2 cellular contexts compared by ENCODE assay signal in the genomic region with DNA sequence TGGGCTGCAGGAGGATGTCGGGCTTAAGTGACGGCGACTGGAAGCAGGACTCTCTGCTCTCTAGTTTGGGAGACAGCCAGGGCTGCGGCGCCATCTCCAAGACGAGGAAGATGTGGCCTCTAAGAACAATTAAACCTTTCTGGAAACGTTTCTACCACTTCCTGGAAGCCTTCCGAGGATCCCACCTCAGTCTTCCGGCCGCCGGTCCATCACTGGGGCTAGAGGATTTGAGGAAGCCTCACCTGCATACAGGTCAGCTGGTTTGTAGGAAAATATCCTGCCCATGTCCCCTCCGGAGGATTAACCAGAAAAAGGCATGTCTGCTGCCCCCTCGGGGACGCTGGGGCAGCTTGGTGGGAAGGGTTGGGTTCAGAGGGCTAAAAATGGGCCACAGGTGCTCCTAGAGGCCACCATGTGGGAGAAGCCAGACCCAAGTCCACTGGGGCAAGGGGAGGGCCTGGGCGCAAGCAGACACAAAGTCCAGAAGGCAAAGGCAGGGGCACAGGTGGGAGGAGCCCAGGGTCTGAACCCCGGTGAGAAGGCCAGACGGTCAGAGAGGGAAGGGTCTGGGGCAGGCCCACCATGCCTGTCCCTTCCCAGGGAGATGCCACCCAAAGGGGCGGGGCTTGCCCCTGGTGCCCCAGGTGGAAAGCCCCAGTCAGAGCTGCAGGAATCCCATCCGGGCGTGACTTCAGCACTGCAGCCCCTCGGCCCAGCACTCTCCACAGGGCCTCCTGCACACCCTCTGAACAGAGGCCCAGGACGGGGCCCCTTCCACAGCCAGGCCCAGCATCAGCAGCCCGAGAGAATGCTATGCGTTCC.
A peak's percentile ranks its signal among the peaks of the same experiment; 100 is the strongest.
TF ChIP-seq lines count a peak whose summit lies in the region.

No MANE protein-coding gene starts in this region.

TF ChIP-seq in GM23338, 12 proteins besides CTCF, POLR2A, EP300 and RAD21 (continued from another document):
- TF ChIP-seq, protein P1, sequence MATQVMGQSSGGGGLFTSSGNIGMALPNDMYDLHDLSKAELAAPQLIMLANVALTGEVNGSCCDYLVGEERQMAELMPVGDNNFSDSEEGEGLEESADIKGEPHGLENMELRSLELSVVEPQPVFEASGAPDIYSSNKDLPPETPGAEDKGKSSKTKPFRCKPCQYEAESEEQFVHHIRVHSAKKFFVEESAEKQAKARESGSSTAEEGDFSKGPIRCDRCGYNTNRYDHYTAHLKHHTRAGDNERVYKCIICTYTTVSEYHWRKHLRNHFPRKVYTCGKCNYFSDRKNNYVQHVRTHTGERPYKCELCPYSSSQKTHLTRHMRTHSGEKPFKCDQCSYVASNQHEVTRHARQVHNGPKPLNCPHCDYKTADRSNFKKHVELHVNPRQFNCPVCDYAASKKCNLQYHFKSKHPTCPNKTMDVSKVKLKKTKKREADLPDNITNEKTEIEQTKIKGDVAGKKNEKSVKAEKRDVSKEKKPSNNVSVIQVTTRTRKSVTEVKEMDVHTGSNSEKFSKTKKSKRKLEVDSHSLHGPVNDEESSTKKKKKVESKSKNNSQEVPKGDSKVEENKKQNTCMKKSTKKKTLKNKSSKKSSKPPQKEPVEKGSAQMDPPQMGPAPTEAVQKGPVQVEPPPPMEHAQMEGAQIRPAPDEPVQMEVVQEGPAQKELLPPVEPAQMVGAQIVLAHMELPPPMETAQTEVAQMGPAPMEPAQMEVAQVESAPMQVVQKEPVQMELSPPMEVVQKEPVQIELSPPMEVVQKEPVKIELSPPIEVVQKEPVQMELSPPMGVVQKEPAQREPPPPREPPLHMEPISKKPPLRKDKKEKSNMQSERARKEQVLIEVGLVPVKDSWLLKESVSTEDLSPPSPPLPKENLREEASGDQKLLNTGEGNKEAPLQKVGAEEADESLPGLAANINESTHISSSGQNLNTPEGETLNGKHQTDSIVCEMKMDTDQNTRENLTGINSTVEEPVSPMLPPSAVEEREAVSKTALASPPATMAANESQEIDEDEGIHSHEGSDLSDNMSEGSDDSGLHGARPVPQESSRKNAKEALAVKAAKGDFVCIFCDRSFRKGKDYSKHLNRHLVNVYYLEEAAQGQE (IDR thresholded peaks at IDR 0.05; ENCODE audit: unreplicated experiment), result no peak

TF ChIP-seq in HepG2, 621 proteins besides CTCF, POLR2A, EP300 and RAD21 (continued from another document and continues in another):
- TF ChIP-seq, protein P2, sequence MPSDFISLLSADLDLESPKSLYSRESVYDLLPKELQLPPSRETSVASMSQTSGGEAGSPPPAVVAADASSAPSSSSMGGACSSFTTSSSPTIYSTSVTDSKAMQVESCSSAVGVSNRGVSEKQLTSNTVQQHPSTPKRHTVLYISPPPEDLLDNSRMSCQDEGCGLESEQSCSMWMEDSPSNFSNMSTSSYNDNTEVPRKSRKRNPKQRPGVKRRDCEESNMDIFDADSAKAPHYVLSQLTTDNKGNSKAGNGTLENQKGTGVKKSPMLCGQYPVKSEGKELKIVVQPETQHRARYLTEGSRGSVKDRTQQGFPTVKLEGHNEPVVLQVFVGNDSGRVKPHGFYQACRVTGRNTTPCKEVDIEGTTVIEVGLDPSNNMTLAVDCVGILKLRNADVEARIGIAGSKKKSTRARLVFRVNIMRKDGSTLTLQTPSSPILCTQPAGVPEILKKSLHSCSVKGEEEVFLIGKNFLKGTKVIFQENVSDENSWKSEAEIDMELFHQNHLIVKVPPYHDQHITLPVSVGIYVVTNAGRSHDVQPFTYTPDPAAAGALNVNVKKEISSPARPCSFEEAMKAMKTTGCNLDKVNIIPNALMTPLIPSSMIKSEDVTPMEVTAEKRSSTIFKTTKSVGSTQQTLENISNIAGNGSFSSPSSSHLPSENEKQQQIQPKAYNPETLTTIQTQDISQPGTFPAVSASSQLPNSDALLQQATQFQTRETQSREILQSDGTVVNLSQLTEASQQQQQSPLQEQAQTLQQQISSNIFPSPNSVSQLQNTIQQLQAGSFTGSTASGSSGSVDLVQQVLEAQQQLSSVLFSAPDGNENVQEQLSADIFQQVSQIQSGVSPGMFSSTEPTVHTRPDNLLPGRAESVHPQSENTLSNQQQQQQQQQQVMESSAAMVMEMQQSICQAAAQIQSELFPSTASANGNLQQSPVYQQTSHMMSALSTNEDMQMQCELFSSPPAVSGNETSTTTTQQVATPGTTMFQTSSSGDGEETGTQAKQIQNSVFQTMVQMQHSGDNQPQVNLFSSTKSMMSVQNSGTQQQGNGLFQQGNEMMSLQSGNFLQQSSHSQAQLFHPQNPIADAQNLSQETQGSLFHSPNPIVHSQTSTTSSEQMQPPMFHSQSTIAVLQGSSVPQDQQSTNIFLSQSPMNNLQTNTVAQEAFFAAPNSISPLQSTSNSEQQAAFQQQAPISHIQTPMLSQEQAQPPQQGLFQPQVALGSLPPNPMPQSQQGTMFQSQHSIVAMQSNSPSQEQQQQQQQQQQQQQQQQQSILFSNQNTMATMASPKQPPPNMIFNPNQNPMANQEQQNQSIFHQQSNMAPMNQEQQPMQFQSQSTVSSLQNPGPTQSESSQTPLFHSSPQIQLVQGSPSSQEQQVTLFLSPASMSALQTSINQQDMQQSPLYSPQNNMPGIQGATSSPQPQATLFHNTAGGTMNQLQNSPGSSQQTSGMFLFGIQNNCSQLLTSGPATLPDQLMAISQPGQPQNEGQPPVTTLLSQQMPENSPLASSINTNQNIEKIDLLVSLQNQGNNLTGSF (CRISPR knock-in tag; IDR thresholded peaks at IDR 0.05), result no peak
- peak; percentile 74 for TF ChIP-seq GATAD2A (CRISPR knock-in tag; IDR thresholded peaks at IDR 0.05)
- TF ChIP-seq NCOR1 (IDR thresholded peaks at IDR 0.05; ENCODE audit: borderline replicate concordance, low read length), result peak; percentile 94
- TF ChIP-seq, protein P3, sequence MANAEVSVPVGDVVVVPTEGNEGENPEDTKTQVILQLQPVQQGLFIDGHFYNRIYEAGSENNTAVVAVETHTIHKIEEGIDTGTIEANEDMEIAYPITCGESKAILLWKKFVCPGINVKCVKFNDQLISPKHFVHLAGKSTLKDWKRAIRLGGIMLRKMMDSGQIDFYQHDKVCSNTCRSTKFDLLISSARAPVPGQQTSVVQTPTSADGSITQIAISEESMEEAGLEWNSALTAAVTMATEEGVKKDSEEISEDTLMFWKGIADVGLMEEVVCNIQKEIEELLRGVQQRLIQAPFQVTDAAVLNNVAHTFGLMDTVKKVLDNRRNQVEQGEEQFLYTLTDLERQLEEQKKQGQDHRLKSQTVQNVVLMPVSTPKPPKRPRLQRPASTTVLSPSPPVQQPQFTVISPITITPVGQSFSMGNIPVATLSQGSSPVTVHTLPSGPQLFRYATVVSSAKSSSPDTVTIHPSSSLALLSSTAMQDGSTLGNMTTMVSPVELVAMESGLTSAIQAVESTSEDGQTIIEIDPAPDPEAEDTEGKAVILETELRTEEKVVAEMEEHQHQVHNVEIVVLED (CRISPR knock-in tag; IDR thresholded peaks at IDR 0.05; ENCODE audit: borderline replicate concordance), result peak; percentile 28; the same call in 1 of the 2 replicates
- peak; percentile 26; the same call in 1 of the 2 replicates for TF ChIP-seq CREM (IDR thresholded peaks at IDR 0.05)
- no peak for TF ChIP-seq CREM (CRISPR knock-in tag; IDR thresholded peaks at IDR 0.05)
- TF ChIP-seq ZNF329 (CRISPR knock-in tag; IDR thresholded peaks at IDR 0.05; ENCODE audit: low read depth), result no peak
- TF ChIP-seq, protein P4, sequence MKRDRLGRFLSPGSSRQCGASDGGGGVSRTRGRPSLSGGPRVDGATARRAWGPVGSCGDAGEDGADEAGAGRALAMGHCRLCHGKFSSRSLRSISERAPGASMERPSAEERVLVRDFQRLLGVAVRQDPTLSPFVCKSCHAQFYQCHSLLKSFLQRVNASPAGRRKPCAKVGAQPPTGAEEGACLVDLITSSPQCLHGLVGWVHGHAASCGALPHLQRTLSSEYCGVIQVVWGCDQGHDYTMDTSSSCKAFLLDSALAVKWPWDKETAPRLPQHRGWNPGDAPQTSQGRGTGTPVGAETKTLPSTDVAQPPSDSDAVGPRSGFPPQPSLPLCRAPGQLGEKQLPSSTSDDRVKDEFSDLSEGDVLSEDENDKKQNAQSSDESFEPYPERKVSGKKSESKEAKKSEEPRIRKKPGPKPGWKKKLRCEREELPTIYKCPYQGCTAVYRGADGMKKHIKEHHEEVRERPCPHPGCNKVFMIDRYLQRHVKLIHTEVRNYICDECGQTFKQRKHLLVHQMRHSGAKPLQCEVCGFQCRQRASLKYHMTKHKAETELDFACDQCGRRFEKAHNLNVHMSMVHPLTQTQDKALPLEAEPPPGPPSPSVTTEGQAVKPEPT (CRISPR knock-in tag; IDR thresholded peaks at IDR 0.05; ENCODE audit: low read depth), result no peak
- TF ChIP-seq, protein P5, sequence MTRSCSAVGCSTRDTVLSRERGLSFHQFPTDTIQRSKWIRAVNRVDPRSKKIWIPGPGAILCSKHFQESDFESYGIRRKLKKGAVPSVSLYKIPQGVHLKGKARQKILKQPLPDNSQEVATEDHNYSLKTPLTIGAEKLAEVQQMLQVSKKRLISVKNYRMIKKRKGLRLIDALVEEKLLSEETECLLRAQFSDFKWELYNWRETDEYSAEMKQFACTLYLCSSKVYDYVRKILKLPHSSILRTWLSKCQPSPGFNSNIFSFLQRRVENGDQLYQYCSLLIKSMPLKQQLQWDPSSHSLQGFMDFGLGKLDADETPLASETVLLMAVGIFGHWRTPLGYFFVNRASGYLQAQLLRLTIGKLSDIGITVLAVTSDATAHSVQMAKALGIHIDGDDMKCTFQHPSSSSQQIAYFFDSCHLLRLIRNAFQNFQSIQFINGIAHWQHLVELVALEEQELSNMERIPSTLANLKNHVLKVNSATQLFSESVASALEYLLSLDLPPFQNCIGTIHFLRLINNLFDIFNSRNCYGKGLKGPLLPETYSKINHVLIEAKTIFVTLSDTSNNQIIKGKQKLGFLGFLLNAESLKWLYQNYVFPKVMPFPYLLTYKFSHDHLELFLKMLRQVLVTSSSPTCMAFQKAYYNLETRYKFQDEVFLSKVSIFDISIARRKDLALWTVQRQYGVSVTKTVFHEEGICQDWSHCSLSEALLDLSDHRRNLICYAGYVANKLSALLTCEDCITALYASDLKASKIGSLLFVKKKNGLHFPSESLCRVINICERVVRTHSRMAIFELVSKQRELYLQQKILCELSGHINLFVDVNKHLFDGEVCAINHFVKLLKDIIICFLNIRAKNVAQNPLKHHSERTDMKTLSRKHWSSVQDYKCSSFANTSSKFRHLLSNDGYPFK (CRISPR knock-in tag; IDR thresholded peaks at IDR 0.05; ENCODE audit: borderline replicate concordance), result peak; percentile 76; the same call in 1 of the 2 replicates
- 0 out of 2 replicates have a peak, but pooled peaks have one; percentile 48 for TF ChIP-seq IRF2 (CRISPR knock-in tag; IDR thresholded peaks at IDR 0.05)
- TF ChIP-seq, protein P6, sequence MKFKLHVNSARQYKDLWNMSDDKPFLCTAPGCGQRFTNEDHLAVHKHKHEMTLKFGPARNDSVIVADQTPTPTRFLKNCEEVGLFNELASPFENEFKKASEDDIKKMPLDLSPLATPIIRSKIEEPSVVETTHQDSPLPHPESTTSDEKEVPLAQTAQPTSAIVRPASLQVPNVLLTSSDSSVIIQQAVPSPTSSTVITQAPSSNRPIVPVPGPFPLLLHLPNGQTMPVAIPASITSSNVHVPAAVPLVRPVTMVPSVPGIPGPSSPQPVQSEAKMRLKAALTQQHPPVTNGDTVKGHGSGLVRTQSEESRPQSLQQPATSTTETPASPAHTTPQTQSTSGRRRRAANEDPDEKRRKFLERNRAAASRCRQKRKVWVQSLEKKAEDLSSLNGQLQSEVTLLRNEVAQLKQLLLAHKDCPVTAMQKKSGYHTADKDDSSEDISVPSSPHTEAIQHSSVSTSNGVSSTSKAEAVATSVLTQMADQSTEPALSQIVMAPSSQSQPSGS (CRISPR knock-in tag; IDR thresholded peaks at IDR 0.05), result 0 out of 2 replicates have a peak, but pooled peaks have one; percentile 49
- peak; percentile 75; the same call in 1 of the 2 replicates for TF ChIP-seq MTA1 (CRISPR knock-in tag; IDR thresholded peaks at IDR 0.05; ENCODE audit: borderline replicate concordance)
- TF ChIP-seq, protein P7, sequence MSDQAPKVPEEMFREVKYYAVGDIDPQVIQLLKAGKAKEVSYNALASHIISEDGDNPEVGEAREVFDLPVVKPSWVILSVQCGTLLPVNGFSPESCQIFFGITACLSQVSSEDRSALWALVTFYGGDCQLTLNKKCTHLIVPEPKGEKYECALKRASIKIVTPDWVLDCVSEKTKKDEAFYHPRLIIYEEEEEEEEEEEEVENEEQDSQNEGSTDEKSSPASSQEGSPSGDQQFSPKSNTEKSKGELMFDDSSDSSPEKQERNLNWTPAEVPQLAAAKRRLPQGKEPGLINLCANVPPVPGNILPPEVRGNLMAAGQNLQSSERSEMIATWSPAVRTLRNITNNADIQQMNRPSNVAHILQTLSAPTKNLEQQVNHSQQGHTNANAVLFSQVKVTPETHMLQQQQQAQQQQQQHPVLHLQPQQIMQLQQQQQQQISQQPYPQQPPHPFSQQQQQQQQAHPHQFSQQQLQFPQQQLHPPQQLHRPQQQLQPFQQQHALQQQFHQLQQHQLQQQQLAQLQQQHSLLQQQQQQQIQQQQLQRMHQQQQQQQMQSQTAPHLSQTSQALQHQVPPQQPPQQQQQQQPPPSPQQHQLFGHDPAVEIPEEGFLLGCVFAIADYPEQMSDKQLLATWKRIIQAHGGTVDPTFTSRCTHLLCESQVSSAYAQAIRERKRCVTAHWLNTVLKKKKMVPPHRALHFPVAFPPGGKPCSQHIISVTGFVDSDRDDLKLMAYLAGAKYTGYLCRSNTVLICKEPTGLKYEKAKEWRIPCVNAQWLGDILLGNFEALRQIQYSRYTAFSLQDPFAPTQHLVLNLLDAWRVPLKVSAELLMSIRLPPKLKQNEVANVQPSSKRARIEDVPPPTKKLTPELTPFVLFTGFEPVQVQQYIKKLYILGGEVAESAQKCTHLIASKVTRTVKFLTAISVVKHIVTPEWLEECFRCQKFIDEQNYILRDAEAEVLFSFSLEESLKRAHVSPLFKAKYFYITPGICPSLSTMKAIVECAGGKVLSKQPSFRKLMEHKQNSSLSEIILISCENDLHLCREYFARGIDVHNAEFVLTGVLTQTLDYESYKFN (CRISPR knock-in tag; conservative IDR thresholded peaks at IDR 0.05), result peak; percentile 82
- no peak; the same call in 1 of the 2 replicates for TF ChIP-seq ZNF768 (CRISPR knock-in tag; IDR thresholded peaks at IDR 0.05)
- no peak for TF ChIP-seq PHF5A (CRISPR knock-in tag; IDR thresholded peaks at IDR 0.05; ENCODE audit: low read depth, unreplicated experiment)
- TF ChIP-seq RBM39 (IDR thresholded peaks at IDR 0.05; ENCODE audit: low read depth, low read length, poor library complexity, severe bottlenecking), result no peak
- peak; percentile 85 for TF ChIP-seq SKI (IDR thresholded peaks at IDR 0.05; ENCODE audit: partially characterized antibody)
- no peak for TF ChIP-seq RBFOX2 (IDR thresholded peaks at IDR 0.05; ENCODE audit: low read depth, low read length)
- no peak for TF ChIP-seq ZNF101 (CRISPR knock-in tag; IDR thresholded peaks at IDR 0.05; ENCODE audit: borderline replicate concordance, low read depth)
- peak; percentile 29; the same call in 1 of the 2 replicates for TF ChIP-seq ELF1 (CRISPR knock-in tag; IDR thresholded peaks at IDR 0.05)
- TF ChIP-seq ZBTB7B (CRISPR knock-in tag; IDR thresholded peaks at IDR 0.05), result peak; percentile 77
- TF ChIP-seq, protein P8, sequence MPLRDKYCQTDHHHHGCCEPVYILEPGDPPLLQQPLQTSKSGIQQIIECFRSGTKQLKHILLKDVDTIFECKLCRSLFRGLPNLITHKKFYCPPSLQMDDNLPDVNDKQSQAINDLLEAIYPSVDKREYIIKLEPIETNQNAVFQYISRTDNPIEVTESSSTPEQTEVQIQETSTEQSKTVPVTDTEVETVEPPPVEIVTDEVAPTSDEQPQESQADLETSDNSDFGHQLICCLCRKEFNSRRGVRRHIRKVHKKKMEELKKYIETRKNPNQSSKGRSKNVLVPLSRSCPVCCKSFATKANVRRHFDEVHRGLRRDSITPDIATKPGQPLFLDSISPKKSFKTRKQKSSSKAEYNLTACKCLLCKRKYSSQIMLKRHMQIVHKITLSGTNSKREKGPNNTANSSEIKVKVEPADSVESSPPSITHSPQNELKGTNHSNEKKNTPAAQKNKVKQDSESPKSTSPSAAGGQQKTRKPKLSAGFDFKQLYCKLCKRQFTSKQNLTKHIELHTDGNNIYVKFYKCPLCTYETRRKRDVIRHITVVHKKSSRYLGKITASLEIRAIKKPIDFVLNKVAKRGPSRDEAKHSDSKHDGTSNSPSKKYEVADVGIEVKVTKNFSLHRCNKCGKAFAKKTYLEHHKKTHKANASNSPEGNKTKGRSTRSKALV (CRISPR knock-in tag; IDR thresholded peaks at IDR 0.05), result no peak
